Comparison of ENCODE assay signal across 30 cellular contexts in genomic region chr4:79340568-79340967, GRCh38. TPM values are rescaled to one million over a fixed set of nuclear protein-coding genes. Genes with fewer than 3 reads are reported as not detected.
"Had no signal": no experiment of that assay in that cellular context is flagged by ENCODE, and none has a peak within 500 bp of the region (broad histone marks: within the 10 kb centered on the region; RNA-seq: fewer than 3 reads in every experiment).

No MANE protein-coding gene starts in this region.

- H3K27me3 ChIP-seq: stomach, suprapubic skin, testis, thyroid gland, tibial artery, tibial nerve, transverse colon, upper lobe of left lung, upper lobe of right lung, uterus, vagina had no signal

- H3K27ac ChIP-seq: stomach, suprapubic skin, testis, thoracic aorta, thyroid gland, tibial artery, tibial nerve, transverse colon, upper lobe of left lung, upper lobe of right lung, uterus, vagina had no signal

- H3K36me3 ChIP-seq: stomach, suprapubic skin, thoracic aorta, thyroid gland, tibial artery, tibial nerve, transverse colon, upper lobe of left lung, upper lobe of right lung, uterus, vagina had no signal

- H3K4me3 ChIP-seq: stomach, suprapubic skin, testis, thoracic aorta, thyroid gland, tibial artery, tibial nerve, transverse colon, upper lobe of left lung, upper lobe of right lung, uterus, vagina had no signal

- H3K4me1 ChIP-seq: stomach, suprapubic skin, testis, thyroid gland, tibial artery, tibial nerve, transverse colon, upper lobe of left lung, upper lobe of right lung, uterus, vagina had no signal

- ATAC-seq: stimulated activated effector memory CD8-positive, alpha-beta T cell treated with anti-CD3 and anti-CD28 coated beads, Interleukin-12 subunit alpha, Interleukin-12 subunit beta, amount 100 ng/mL, for 72 hours; stimulated activated memory B cell treated with anti-CD40 and anti-IgM and Interleukin-4, amounts not matched to agents 10 μg/mL and 1 μg/mL and 100 μg/mL, for 72 hours; stimulated activated naive B cell treated with anti-CD40 and anti-IgM and Interleukin-4, amounts not matched to agents 10 μg/mL and 1 μg/mL and 100 μg/mL, for 72 hours; stimulated activated naive CD8-positive, alpha-beta T cell treated with anti-CD3 and anti-CD28 coated beads, Interleukin-15, amount 100 ng/mL, for 72 hours; stimulated activated naive CD8-positive, alpha-beta T cell treated with anti-CD3 and anti-CD28 coated beads, Interleukin-15, Interleukin-2, amounts not matched to agents 100 U/mL and 50 U/mL, for 24 hours; upper lobe of right lung had no signal

- H3K9me3 ChIP-seq: testis, thyroid gland, vagina had no signal

- DNase-seq: stimulated activated CD4-positive, alpha-beta T cell treated with anti-CD3 and anti-CD28 coated beads, Interleukin-2, amount 100 ng/mL, for 48 hours; stimulated activated CD4-positive, alpha-beta T cell treated with anti-CD3 and anti-CD28 coated beads, Interleukin-4, amount 100 ng/mL, for 1 hour; stimulated activated CD4-positive, alpha-beta T cell treated with anti-CD3 and anti-CD28 coated beads, Interleukin-4, amount 100 ng/mL, for 24 hours; stimulated activated CD4-positive, alpha-beta T cell treated with anti-CD3 and anti-CD28 coated beads, Interleukin-4, amount 100 ng/mL, for 4 hours; stimulated activated CD8-positive, alpha-beta memory T cell treated with anti-CD3 and anti-CD28 coated beads, Interleukin-4, amount 100 ng/mL, for 48 hours; stimulated activated naive B cell treated with anti-CD40 and anti-IgM and Interleukin-4, amounts not matched to agents 10 μg/mL and 1 μg/mL and 100 μg/mL, for 72 hours; stimulated activated naive CD4-positive, alpha-beta T cell; stimulated activated naive CD4-positive, alpha-beta T cell treated with Interleukin-2 at 50 U/mL for 16 hours; stimulated activated naive CD8-positive, alpha-beta T cell treated with anti-CD3 and anti-CD28 coated beads, Interleukin-15, amount 100 ng/mL, for 72 hours; stimulated activated naive CD8-positive, alpha-beta T cell treated with anti-CD3 and anti-CD28 coated beads, Interleukin-15, Interleukin-2, amounts not matched to agents 100 U/mL and 50 U/mL, for 24 hours; stomach; substantia nigra; testis; thyroid gland; tibial artery; transverse colon; trophoblast cell; upper lobe of left lung; upper lobe of right lung; uterus had no signal

RNA-seq across cellular contexts. Expression of gene NAA11, which starts 14.7 kb away (rescaled TPM):
- total RNA-seq: stomach, subcutaneous adipose tissue, suprapubic skin, temporal lobe, thoracic aorta, thyroid gland, tibial nerve, transverse colon, upper lobe of left lung, upper lobe of right lung, ureter, urinary bladder, vagina had no signal
- polyA plus RNA-seq: stomach, urinary bladder had no signal
